ENCODE assay signal across 8 cellular contexts in genomic region chr17:45585794-45586650, GRCh38.
DNase-seq lines count a peak whose midpoint lies in the region; ATAC-seq, FAIRE-seq and TF ChIP-seq lines count a peak whose summit lies in the region.
"Not testable (repeated sequence)": the region's sequence is repeated elsewhere in the genome, so short reads cannot be mapped to it uniquely, and the experiment has no call there.

No MANE protein-coding gene starts in this region.

- H2AFZ ChIP-seq in H1 (ENCODE audit: low read length) = not testable (repeated sequence)

- H3K4me1 ChIP-seq in H1 (replicated peaks in 1 of 4; ENCODE audit: control insufficient read depth in 3 of 4, insufficient read depth in 4 of 4, low read length in 3 of 4); testis: not testable (repeated sequence)

- not testable (repeated sequence) for H2BK12ac ChIP-seq in H1 (ENCODE audit: low read depth, low read length)

- TF ChIP-seq CTCF in RWPE1 (conservative IDR thresholded peaks at IDR 0.05; ENCODE audit: low read depth) = peak; percentile 42
- TF ChIP-seq CTCF in H1 (IDR thresholded peaks at IDR 0.05; ENCODE audit: control extremely low read depth in 1 of 3, insufficient read depth in 1 of 3, low read depth in 1 of 3, low read length in 3 of 3) = peak in 1 of 3 experiments; percentile 3; a peak in 1 of 4 replicates
- not testable (repeated sequence) for TF ChIP-seq CTCF in omental fat pad (IDR thresholded peaks at IDR 0.05)
- TF ChIP-seq CTCF in testis (IDR thresholded peaks at IDR 0.05) = peak in 1 of 3 experiments; percentile 11

- H3K79me1 ChIP-seq in H1 (ENCODE audit: low read depth, low read length) = not testable (repeated sequence)

- H3K4me3 ChIP-seq in H1 (ENCODE audit: extremely low read depth in 1 of 4, insufficient read depth in 2 of 4, low read depth in 3 of 4, low read length in 4 of 4) (peak overlapping the region; percentile 33 to 81 (median 68)), testis (peak overlapping the region; percentile 63 to 80)

- in situ Hi-C loops in Caki2 (cut with HindIII; ENCODE audit: low pct_unique_long_range_greater_than_20kb, low sequenced_read_pairs) = not testable (repeated sequence)

- H4K91ac ChIP-seq in H1 (replicated peaks; ENCODE audit: insufficient read length, low read length) = not testable (repeated sequence)

- not testable (repeated sequence) for H3K9me3 ChIP-seq in H1 (ENCODE audit: insufficient read depth in 2 of 2, low read depth in 1 of 2, low read length in 1 of 2); testis

- H3K79me2 ChIP-seq in H1 (ENCODE audit: control insufficient read depth in 1 of 2, insufficient read depth in 2 of 2, low read length in 2 of 2) = peaks cover 13 to 35% of the 10 kb centered on the region in 2 experiments

- POLR2A ChIA-PET in HEK293T (lab: Yijun Ruan, JAX) = interaction anchor here (1.2 to 1.6 kb wide), 2 partner anchors 155 to 681 kb away, joined by 3 to 4 read pairs; no protein-coding TSS in a partner anchor
- POLR2A ChIA-PET in RWPE1 (lab: Yijun Ruan, JAX; ENCODE audit: low non-redundant PET) = interaction anchor here (0.7 to 0.9 kb wide), 2 partner anchors 149 to 154 kb away, joined by 3 to 4 read pairs; no protein-coding TSS in a partner anchor
- POLR2A ChIA-PET in H1 (lab: Charles Lee; ENCODE audit: partially characterized antibody) = interaction anchor here (0.6 to 1.6 kb wide), 5 partner anchors 56 to 676 kb away, joined by 3 to 9 read pairs (median 3); partner anchors contain the start of gene ARHGAP27

- H3K27ac ChIP-seq in RWPE1 (peak overlapping the region; percentile 95), testis (peak overlapping the region in 1 of 2 donors; percentile 74)
- H3K27ac ChIP-seq in H1 (ENCODE audit: low read depth, low read length) = not testable (repeated sequence)

- not testable (repeated sequence) for H3K36me3 ChIP-seq in H1 (ENCODE audit: control insufficient read depth in 2 of 4, insufficient read depth in 4 of 4, low read length in 3 of 4); testis (ENCODE audit: low read depth, missing control alignments)

- DNase-seq in Caki2 (ENCODE audit: low read depth) = peak; percentile 62
- DNase-seq in HEK293T (ENCODE audit: extremely low spot score); RWPE1 (ENCODE audit: low spot score); omental fat pad (ENCODE audit: low spot score): not testable (repeated sequence)
- DNase-seq in activated effector memory CD4-positive, alpha-beta T cell treated with anti-CD3 and anti-CD28 coated beads, Interleukin-2, amount 50 U/mL, for 16 hours = peak; percentile 78
- DNase-seq in H1 (ENCODE audit: low read depth in 1 of 2, low spot score in 2 of 2) = peak in 1 of 2 experiments; percentile 73
- DNase-seq in iPS-NIHi11 (ENCODE audit: low spot score) = peak; percentile 5
- peak; percentile 38 for DNase-seq in testis

- peak in 1 of 2 experiments; percentile 37; a peak in 1 of 3 replicates for TF ChIP-seq POLR2A in H1 (IDR thresholded peaks at IDR 0.05; ENCODE audit: control extremely low read depth in 1 of 2, low read depth in 2 of 2, low read length in 2 of 2)
- not testable (repeated sequence) for TF ChIP-seq POLR2A in testis (IDR thresholded peaks at IDR 0.05)

- not testable (repeated sequence) for H3K27me3 ChIP-seq in H1 (replicated peaks in 1 of 4; ENCODE audit: control insufficient read depth in 3 of 4, extremely low read depth in 1 of 4, insufficient read depth in 3 of 4, low read length in 3 of 4); testis

- not testable (repeated sequence) for H2BK20ac ChIP-seq in H1 (ENCODE audit: low read length)

- not testable (repeated sequence) for H4K20me1 ChIP-seq in H1 (replicated peaks in 1 of 2; ENCODE audit: control insufficient read depth in 1 of 2, insufficient read depth in 2 of 2, low read length in 2 of 2)

- H2BK5ac ChIP-seq in H1 (ENCODE audit: low read depth, low read length) = not testable (repeated sequence)

- not testable (repeated sequence) for H3K23me2 ChIP-seq in H1 (ENCODE audit: low read depth, low read length)

- peak overlapping the region; percentile 36 for H4K5ac ChIP-seq in H1 (ENCODE audit: insufficient read length, low read depth, low read length)

- CTCF ChIA-PET in HEK293T (lab: Yijun Ruan, JAX) (interaction anchor here (1.1 kb wide), 1 partner anchor 679 kb away, joined by 4 read pairs; no protein-coding TSS in a partner anchor), RWPE1 (lab: Yijun Ruan, JAX) (interaction anchor here (0.5 to 0.7 kb wide), 2 partner anchors 265 to 416 kb away, joined by 3 to 6 read pairs; no protein-coding TSS in a partner anchor), H1 (lab: Charles Lee; ENCODE audit: partially characterized antibody) (interaction anchor here (0.6 to 1.5 kb wide), 3 partner anchors 437 to 679 kb away, joined by 3 to 5 read pairs (median 5); no protein-coding TSS in a partner anchor)

- not testable (repeated sequence) for H2BK120ac ChIP-seq in H1 (replicated peaks; ENCODE audit: low read depth, low read length)

- not testable (repeated sequence) for TF ChIP-seq EP300 in H1 (IDR thresholded peaks at IDR 0.05; ENCODE audit: borderline replicate concordance in 1 of 2, low read depth in 2 of 2, low read length in 2 of 2)

- H3K18ac ChIP-seq in H1 (ENCODE audit: extremely low read depth, low read length) = peak overlapping the region; percentile 87; the same call in 1 of the 2 replicates

- intact Hi-C loops in testis (cut with DNase I; ENCODE audit: low total_unique reads) = not testable (repeated sequence)

- H4K8ac ChIP-seq in H1 (ENCODE audit: extremely low read depth, insufficient read depth, low read length) = not testable (repeated sequence)

- FAIRE-seq in H1 (lab: Jason Lieb, UNC) = not testable (repeated sequence)

- H3K56ac ChIP-seq in H1 (replicated peaks; ENCODE audit: insufficient read length, low read depth, low read length) = not testable (repeated sequence)

- peak overlapping the region; percentile 64 to 72 for H3K4me2 ChIP-seq in H1 (ENCODE audit: insufficient read depth in 1 of 2, low read depth in 2 of 2, low read length in 2 of 2)

- WGBS in H1 (ENCODE audit: extremely low coverage in 1 of 2, insufficient coverage in 1 of 2, insufficient read length in 1 of 2, insufficient replicate concordance in 2 of 2, low coverage in 1 of 2, low lambda C conversion rate in 2 of 2, missing lambda C conversion rate in 1 of 2), 2 experiments = 19% methylated on average over 33 of the region's 62 CpGs; no CpG with 5 or more reads in 1 of the 2 experiments
- 0 to 4% methylated on average over 14 to 42 of the region's 62 CpGs for WGBS in testis, 2 donors

- not testable (repeated sequence) for H3K14ac ChIP-seq in H1 (ENCODE audit: insufficient read length)

- H2AK5ac ChIP-seq in H1 (ENCODE audit: low read depth, low read length) = not testable (repeated sequence)

- H3K23ac ChIP-seq in H1 (ENCODE audit: insufficient read length) = not testable (repeated sequence)

- not testable (repeated sequence) for H2BK15ac ChIP-seq in H1 (ENCODE audit: low read length)

- peak; percentile 41 for ATAC-seq in omental fat pad (ENCODE audit: low FRiP score)

- TF ChIP-seq RAD21 in H1 (IDR thresholded peaks at IDR 0.05 in 1 of 2, conservative IDR thresholded peaks at IDR 0.05 in 1 of 2; ENCODE audit: low read depth in 2 of 2, low read length in 2 of 2) = not testable (repeated sequence)

- H3K9ac ChIP-seq in H1 (replicated peaks in 1 of 4; ENCODE audit: extremely low read depth in 1 of 4, low read depth in 3 of 4, low read length in 3 of 4) = peak overlapping the region in 1 of 4 experiments; percentile 41; a peak in 1 of 7 replicates

- not testable (repeated sequence) for H3K4ac ChIP-seq in H1 (replicated peaks; ENCODE audit: insufficient read length, low read depth, low read length)

TF ChIP-seq in HEK293T, 16 proteins besides CTCF, POLR2A, EP300 and RAD21:
- peak; percentile 50; the same call in 1 of the 2 replicates for TF ChIP-seq L3MBTL2 (conservative IDR thresholded peaks at IDR 0.05)
TF ChIP-seq in HEK293T: peak in this region for 1; not testable (repeated sequence) for 15.

TF ChIP-seq in H1, 55 proteins besides CTCF, POLR2A, EP300 and RAD21:
- TF ChIP-seq, protein P1, sequence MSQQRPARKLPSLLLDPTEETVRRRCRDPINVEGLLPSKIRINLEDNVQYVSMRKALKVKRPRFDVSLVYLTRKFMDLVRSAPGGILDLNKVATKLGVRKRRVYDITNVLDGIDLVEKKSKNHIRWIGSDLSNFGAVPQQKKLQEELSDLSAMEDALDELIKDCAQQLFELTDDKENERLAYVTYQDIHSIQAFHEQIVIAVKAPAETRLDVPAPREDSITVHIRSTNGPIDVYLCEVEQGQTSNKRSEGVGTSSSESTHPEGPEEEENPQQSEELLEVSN (IDR thresholded peaks at IDR 0.05) = peak; percentile 14; the same call in 1 of the 2 replicates
- peak; percentile 49 for TF ChIP-seq KDM4A (IDR thresholded peaks at IDR 0.05; ENCODE audit: low read depth, low read length, severe bottlenecking)
